In the genomic region with DNA sequence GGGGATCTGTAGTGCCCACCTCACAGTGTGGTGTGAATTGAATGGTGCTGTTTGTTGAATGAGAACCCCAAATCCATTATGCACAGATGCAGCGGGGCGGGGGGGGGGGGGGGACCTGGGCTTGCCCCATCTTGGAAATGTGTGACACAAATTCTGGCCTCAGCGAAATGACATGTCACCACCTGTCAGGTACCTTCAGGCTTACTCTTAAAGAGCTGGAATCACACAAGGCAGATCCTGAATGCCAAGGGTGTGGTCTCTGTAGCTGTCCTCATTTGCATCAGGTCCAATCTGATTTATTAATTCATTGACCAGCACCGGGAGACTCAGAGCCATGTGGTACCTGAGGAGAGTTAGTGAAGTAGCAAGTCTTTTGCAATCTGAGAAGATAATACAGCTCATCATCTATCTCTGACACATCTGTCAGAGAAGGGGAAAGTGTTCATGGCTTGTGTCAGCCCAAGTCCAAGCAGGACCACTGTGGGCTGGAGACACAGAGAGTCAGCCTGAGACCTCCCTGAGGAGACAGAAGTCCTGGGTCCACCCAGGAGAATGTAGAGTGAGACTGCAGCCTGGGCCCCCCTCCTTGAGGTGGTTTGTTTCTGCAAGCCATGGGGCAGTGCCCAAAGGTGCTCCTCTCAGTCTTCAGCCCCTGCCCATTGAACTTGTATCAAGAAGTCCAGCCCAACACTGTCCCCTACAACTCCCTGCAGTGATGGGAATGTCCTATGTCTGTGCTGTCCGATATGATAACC, we compare ENCODE assay signal across 19 cellular contexts. TPM values are rescaled to one million over a fixed set of nuclear protein-coding genes. Genes with fewer than 3 reads are reported as not detected.
DNase-seq lines count a peak whose midpoint lies in the region; ATAC-seq and TF ChIP-seq lines count a peak whose summit lies in the region.
"Had no signal": no experiment of that assay in that cellular context is flagged by ENCODE, and none has a peak within 500 bp of the region (broad histone marks: within the 10 kb centered on the region; RNA-seq: fewer than 3 reads in every experiment).

No MANE protein-coding gene starts in this region.

- no peak overlapping the region for H3K27ac ChIP-seq in RWPE2 (ENCODE audit: poor library complexity, severe bottlenecking)
- no peak overlapping the region for H3K27ac ChIP-seq in upper lobe of right lung
- no peak overlapping the region for H3K27ac ChIP-seq in left ventricle myocardium inferior (replicated peaks)

- peaks cover 4% of the 10 kb centered on the region for H3K27me3 ChIP-seq in RWPE2 (ENCODE audit: insufficient read depth, poor library complexity, severe bottlenecking)
- no peaks in the 10 kb centered on the region for H3K27me3 ChIP-seq in upper lobe of right lung
- peaks cover 84% of the 10 kb centered on the region for H3K27me3 ChIP-seq in left ventricle myocardium inferior (ENCODE audit: low read depth)

- CTCF ChIA-PET in activated CD8-positive, alpha-beta memory T cell treated with anti-CD3 and anti-CD28 coated beads, Interleukin-2, amount 10 ng/mL, durations not matched to agents 7 days and 5 days (lab: Charles Lee): no interaction called here

- H3K9me3 ChIP-seq in RWPE2 (ENCODE audit: severe bottlenecking) (no peaks in the 10 kb centered on the region), upper lobe of right lung (no peaks in the 10 kb centered on the region), left ventricle myocardium inferior (replicated peaks) (no peaks in the 10 kb centered on the region)

- H3K4me1 ChIP-seq in RWPE2 (ENCODE audit: insufficient read depth, poor library complexity, severe bottlenecking) (no peaks in the 10 kb centered on the region), upper lobe of right lung (no peaks in the 10 kb centered on the region), left ventricle myocardium inferior (no peaks in the 10 kb centered on the region)

- H3K4me3 Mint-ChIP-seq in activated CD8-positive, alpha-beta memory T cell treated with anti-CD3 and anti-CD28 coated beads, Interleukin-2, amount 10 ng/mL, durations not matched to agents 7 days and 5 days: no peak overlapping the region
- H3K4me3 Mint-ChIP-seq in osteocyte (ENCODE audit: unreplicated experiment): no peak overlapping the region
- H3K4me3 Mint-ChIP-seq: CD4-positive, alpha-beta memory T cell; HFFc6 had no signal

- H3K4me3 ChIP-seq in RWPE2 (ENCODE audit: severe bottlenecking) (no peak overlapping the region), upper lobe of right lung (no peak overlapping the region), left ventricle myocardium inferior (no peak overlapping the region)

- no peak overlapping the region for H3K27ac Mint-ChIP-seq in activated CD8-positive, alpha-beta memory T cell treated with anti-CD3 and anti-CD28 coated beads, Interleukin-2, amount 10 ng/mL, durations not matched to agents 7 days and 5 days
- H3K27ac Mint-ChIP-seq in osteocyte (ENCODE audit: unreplicated experiment): no peak overlapping the region
- H3K27ac Mint-ChIP-seq: CD4-positive, alpha-beta memory T cell; HFFc6 had no signal

- H3K27me3 Mint-ChIP-seq in activated CD8-positive, alpha-beta memory T cell treated with anti-CD3 and anti-CD28 coated beads, Interleukin-2, amount 10 ng/mL, durations not matched to agents 7 days and 5 days: no peaks in the 10 kb centered on the region
- H3K27me3 Mint-ChIP-seq in osteocyte (ENCODE audit: unreplicated experiment): peaks cover 15% of the 10 kb centered on the region

- no peak for ATAC-seq in activated CD8-positive, alpha-beta memory T cell treated with anti-CD3 and anti-CD28 coated beads, Interleukin-2, amount 10 ng/mL, durations not matched to agents 7 days and 5 days
- no peak for ATAC-seq in RWPE2 (ENCODE audit: low read depth)
- no peak for ATAC-seq in upper lobe of right lung
- no peak for ATAC-seq in GM21619 (IDR thresholded peaks at IDR 0.05; ENCODE audit: unreplicated experiment)

- TF ChIP-seq CTCF in RWPE2 (IDR thresholded peaks at IDR 0.05; ENCODE audit: poor library complexity, severe bottlenecking) (no peak), osteocyte (IDR thresholded peaks at IDR 0.05) (no peak), upper lobe of right lung (IDR thresholded peaks at IDR 0.05) (no peak), left ventricle myocardium inferior (IDR thresholded peaks at IDR 0.05; ENCODE audit: borderline replicate concordance) (no peak)

- H3K4me1 Mint-ChIP-seq in activated CD8-positive, alpha-beta memory T cell treated with anti-CD3 and anti-CD28 coated beads, Interleukin-2, amount 10 ng/mL, durations not matched to agents 7 days and 5 days: no peaks in the 10 kb centered on the region
- H3K4me1 Mint-ChIP-seq in osteocyte (ENCODE audit: unreplicated experiment): no peaks in the 10 kb centered on the region
- H3K4me1 Mint-ChIP-seq: CD4-positive, alpha-beta memory T cell had no signal

- peak; percentile 8 for DNase-seq in activated CD8-positive, alpha-beta memory T cell treated with anti-CD3 and anti-CD28 coated beads, Interleukin-2, amount 50 U/mL, for 48 hours
- DNase-seq in activated CD8-positive, alpha-beta memory T cell treated with anti-CD3 and anti-CD28 coated beads, Interleukin-2, amount 10 ng/mL, durations not matched to agents 7 days and 5 days: no peak
- DNase-seq in RWPE2 (ENCODE audit: low spot score) (peak; percentile 21), osteocyte (ENCODE audit: extremely low spot score, unreplicated experiment) (peak; percentile 57), upper lobe of right lung (peak; percentile 26), left ventricle myocardium inferior (no peak), mucosa of gallbladder (ENCODE audit: low spot score) (no peak)
- DNase-seq: CD4-positive, alpha-beta memory T cell; HFFc6; KG1; NCI-H187; NCI-H2107; NCI-H510A treated with DMSO at 0.1 percent for 48 hours; NCI-H774; SIG-M5 had no signal

- intact Hi-C loops in upper lobe of right lung (cut with DNase I): no loop called here
- intact Hi-C loops in left ventricle myocardium inferior (cut with micrococcal nuclease): no loop called here

- no peaks in the 10 kb centered on the region for H3K36me3 Mint-ChIP-seq in activated CD8-positive, alpha-beta memory T cell treated with anti-CD3 and anti-CD28 coated beads, Interleukin-2, amount 10 ng/mL, durations not matched to agents 7 days and 5 days
- no peaks in the 10 kb centered on the region for H3K36me3 Mint-ChIP-seq in osteocyte (ENCODE audit: unreplicated experiment)
- H3K36me3 Mint-ChIP-seq: CD4-positive, alpha-beta memory T cell had no signal

- H3K36me3 ChIP-seq in RWPE2 (ENCODE audit: low read depth) (no peaks in the 10 kb centered on the region), upper lobe of right lung (no peaks in the 10 kb centered on the region), left ventricle myocardium inferior (no peaks in the 10 kb centered on the region)

- no peaks in the 10 kb centered on the region for H3K9me3 Mint-ChIP-seq in activated CD8-positive, alpha-beta memory T cell treated with anti-CD3 and anti-CD28 coated beads, Interleukin-2, amount 10 ng/mL, durations not matched to agents 7 days and 5 days (ENCODE audit: low read depth)
- no peaks in the 10 kb centered on the region for H3K9me3 Mint-ChIP-seq in osteocyte (ENCODE audit: unreplicated experiment)
- H3K9me3 Mint-ChIP-seq: CD4-positive, alpha-beta memory T cell; HFFc6 had no signal

RNA-seq across cellular contexts. Expression of a gene that starts 46.7 kb away (rescaled TPM):
- not detected for total RNA-seq in activated CD8-positive, alpha-beta memory T cell treated with anti-CD3 and anti-CD28 coated beads, Interleukin-2, amount 10 ng/mL, durations not matched to agents 7 days and 5 days
- total RNA-seq in osteocyte (not detected in 2 replicates), upper lobe of right lung (1.8 TPM), left ventricle myocardium inferior (2.5 TPM), mucosa of gallbladder (7.2 TPM)
- total RNA-seq: CD4-positive, alpha-beta memory T cell; HT-29; OCI-LY7; RPMI7951 had no signal

Comparison
In these comparisons a context has a peak if more than half of its experiments do, and no peak if none do; other contexts are left out.
1. DNase-seq: peak in activated CD8-positive, alpha-beta memory T cell treated with anti-CD3 and anti-CD28 coated beads, Interleukin-2, amount 50 U/mL, for 48 hours (single experiment), RWPE2 (single experiment), osteocyte (single experiment) and upper lobe of right lung (single experiment); none in activated CD8-positive, alpha-beta memory T cell treated with anti-CD3 and anti-CD28 coated beads, Interleukin-2, amount 10 ng/mL, durations not matched to agents 7 days and 5 days (single experiment), left ventricle myocardium inferior (single experiment) and mucosa of gallbladder (single experiment).